Comparison of ENCODE assay signal across 30 cellular contexts in the genomic region with DNA sequence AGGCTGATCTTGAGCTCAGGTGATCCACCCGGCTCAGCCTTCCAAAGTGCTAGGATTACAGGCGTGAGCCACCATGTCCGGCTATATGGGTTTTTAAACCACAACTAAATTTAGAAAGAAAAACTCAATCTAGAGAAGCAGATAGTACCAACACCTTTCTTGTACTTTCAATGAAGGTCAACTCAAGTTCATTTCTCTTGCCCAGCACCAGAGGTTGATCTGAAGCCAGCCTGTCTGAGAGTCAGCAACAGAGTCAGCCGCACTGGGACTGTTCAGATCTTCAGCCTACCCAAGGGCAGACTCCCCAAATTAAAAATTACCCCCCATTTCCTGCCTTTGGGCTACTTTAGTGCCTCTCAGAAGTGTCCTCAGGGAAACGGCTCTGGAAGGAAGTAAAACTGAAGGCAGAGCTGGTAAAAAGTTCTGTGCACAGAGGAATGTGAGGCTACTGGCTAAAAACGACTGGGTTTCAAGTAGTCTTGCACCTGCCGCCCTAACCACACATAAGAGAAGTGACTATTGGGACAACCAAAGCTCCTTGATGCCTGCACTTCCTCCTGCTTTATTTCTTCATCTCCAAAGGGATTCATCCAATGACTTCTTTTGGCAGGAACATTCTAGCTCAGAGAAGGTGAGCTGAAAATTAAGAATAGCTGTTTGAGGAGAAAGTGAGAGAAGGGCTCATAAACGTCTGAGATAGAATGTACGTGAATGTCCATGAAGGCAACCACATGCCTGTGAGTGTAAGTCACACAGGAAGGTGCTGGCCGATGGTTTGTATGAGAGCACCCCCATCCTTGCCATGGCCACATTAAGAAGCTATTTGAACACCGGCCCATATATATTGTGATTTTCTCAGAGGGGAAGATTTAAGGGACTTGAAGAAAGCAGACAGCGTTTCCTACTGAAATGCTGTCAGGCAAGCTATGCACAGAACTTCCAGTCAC.
"Had no signal": no experiment of that assay in that cellular context is flagged by ENCODE, and none has a peak within 500 bp of the region (broad histone marks: within the 10 kb centered on the region; RNA-seq: fewer than 3 reads in every experiment).

No MANE protein-coding gene starts in this region.

- H3K27me3 ChIP-seq: cardiac muscle cell, SJCRH30 had no signal

- H3K4me1 Mint-ChIP-seq: brain had no signal

- H3K36me3 Mint-ChIP-seq: activated naive CD8-positive, alpha-beta T cell; brain had no signal

- H3K36me3 ChIP-seq: cardiac muscle cell, SJCRH30 had no signal

- H3K4me3 ChIP-seq: cardiac muscle cell, SJCRH30 had no signal

- H3K9me3 Mint-ChIP-seq: activated naive CD4-positive, alpha-beta T cell treated with anti-CD3 and anti-CD28 coated beads for 36 hours; activated T-cell treated with anti-CD3 and anti-CD28 coated beads, Interleukin-2, amount 50 U/mL, for 24 hours; activated T-helper 1 cell treated with anti-CD3 and anti-CD28 coated beads, Interleukin-12 subunit alpha, Interleukin-12 subunit beta, Interleukin-2, Interleukin-4 antibody, amounts not matched to agents 30 ng/mL and 10 ng/mL and 1 ng/mL, durations not matched to agents 14 hours and 24 hours and 36 hours; brain; T-helper 1 cell treated with Interleukin-12 subunit alpha and Interleukin-12 subunit beta and Interleukin-4 antibody, amounts not matched to agents 30 μg/mL and 1 μg/mL, for 36 hours had no signal

- H3K4me3 Mint-ChIP-seq: activated CD8-positive, alpha-beta T cell treated with anti-CD3 and anti-CD28 coated beads, Interleukin-2, amount 10 ng/mL, durations not matched to agents 7 days and 5 days; activated naive CD4-positive, alpha-beta T cell treated with anti-CD3 and anti-CD28 coated beads for 36 hours; activated naive CD8-positive, alpha-beta T cell; activated T-cell treated with anti-CD3 and anti-CD28 coated beads, Interleukin-2, amount 50 U/mL, for 24 hours; activated T-helper 1 cell treated with anti-CD3 and anti-CD28 coated beads, Interleukin-12 subunit alpha, Interleukin-12 subunit beta, Interleukin-2, Interleukin-4 antibody, amounts not matched to agents 30 ng/mL and 10 ng/mL and 1 ng/mL, durations not matched to agents 14 hours and 24 hours and 36 hours; brain; T-helper 1 cell treated with Interleukin-12 subunit alpha and Interleukin-12 subunit beta and Interleukin-4 antibody, amounts not matched to agents 30 μg/mL and 1 μg/mL, for 36 hours had no signal

- FAIRE-seq: astrocyte had no signal

- H3K4me1 ChIP-seq: SJCRH30 had no signal

- H3K9me3 ChIP-seq: SJCRH30 had no signal

- H3K27ac Mint-ChIP-seq: activated CD8-positive, alpha-beta T cell treated with anti-CD3 and anti-CD28 coated beads, Interleukin-2, amount 10 ng/mL, durations not matched to agents 7 days and 5 days; activated naive CD4-positive, alpha-beta T cell treated with anti-CD3 and anti-CD28 coated beads for 36 hours; activated naive CD8-positive, alpha-beta T cell; activated T-cell treated with anti-CD3 and anti-CD28 coated beads, Interleukin-2, amount 50 U/mL, for 24 hours; activated T-helper 1 cell treated with anti-CD3 and anti-CD28 coated beads, Interleukin-12 subunit alpha, Interleukin-12 subunit beta, Interleukin-2, Interleukin-4 antibody, amounts not matched to agents 30 ng/mL and 10 ng/mL and 1 ng/mL, durations not matched to agents 14 hours and 24 hours and 36 hours; brain; T-helper 1 cell treated with Interleukin-12 subunit alpha and Interleukin-12 subunit beta and Interleukin-4 antibody, amounts not matched to agents 30 μg/mL and 1 μg/mL, for 36 hours had no signal

- H3K27ac ChIP-seq: cardiac muscle cell, RWPE1, SJCRH30 had no signal

- H3K27me3 Mint-ChIP-seq: activated T-cell treated with anti-CD3 and anti-CD28 coated beads, Interleukin-2, amount 50 U/mL, for 24 hours had no signal

- ATAC-seq: activated CD4-positive, CD25-positive, alpha-beta regulatory T cell treated with anti-CD3 and anti-CD28 coated beads, Interleukin-2, amount 50 U/mL, for 24 hours; activated CD8-positive, alpha-beta T cell treated with anti-CD3 and anti-CD28 coated beads, Interleukin-2, amount 10 ng/mL, durations not matched to agents 7 days and 5 days; Panc1; SK-N-SH treated with all-trans-retinoic acid at 6 μM for 48 hours had no signal

- DNase-seq: activated CD4-positive, alpha-beta T cell treated with anti-CD3 and anti-CD28 coated beads for 4 hours; activated CD8-positive, alpha-beta memory T cell treated with anti-CD3 and anti-CD28 coated beads, Interleukin-2, amount 50 U/mL, for 48 hours; activated CD8-positive, alpha-beta T cell treated with anti-CD3 and anti-CD28 coated beads, Interleukin-2, amount 10 ng/mL, durations not matched to agents 7 days and 5 days; activated effector memory CD4-positive, alpha-beta T cell treated with Interleukin-2 at 50 U/mL for 16 hours; activated naive CD4-positive, alpha-beta T cell treated with anti-CD3 and anti-CD28 coated beads for 36 hours; activated T-cell treated with anti-CD3 and anti-CD28 coated beads, Interleukin-2, amount 50 U/mL, for 24 hours; amygdala; KG1; MV-4-11; NCI-H1105; NCI-H1436; NCI-H1694 treated with DMSO at 0.1 percent for 48 hours; NCI-H2029 treated with DMSO at 0.1 percent for 48 hours; NCI-H345; NCI-H510A; NCI-H82; NK-92 treated with Interleukin-12 subunit alpha and Interleukin-12 subunit beta, amount 100 ng/mL, for 24 hours; OCI-M1; Right ventricle myocardium superior; SJCRH30 had no signal
